In the genomic region with DNA sequence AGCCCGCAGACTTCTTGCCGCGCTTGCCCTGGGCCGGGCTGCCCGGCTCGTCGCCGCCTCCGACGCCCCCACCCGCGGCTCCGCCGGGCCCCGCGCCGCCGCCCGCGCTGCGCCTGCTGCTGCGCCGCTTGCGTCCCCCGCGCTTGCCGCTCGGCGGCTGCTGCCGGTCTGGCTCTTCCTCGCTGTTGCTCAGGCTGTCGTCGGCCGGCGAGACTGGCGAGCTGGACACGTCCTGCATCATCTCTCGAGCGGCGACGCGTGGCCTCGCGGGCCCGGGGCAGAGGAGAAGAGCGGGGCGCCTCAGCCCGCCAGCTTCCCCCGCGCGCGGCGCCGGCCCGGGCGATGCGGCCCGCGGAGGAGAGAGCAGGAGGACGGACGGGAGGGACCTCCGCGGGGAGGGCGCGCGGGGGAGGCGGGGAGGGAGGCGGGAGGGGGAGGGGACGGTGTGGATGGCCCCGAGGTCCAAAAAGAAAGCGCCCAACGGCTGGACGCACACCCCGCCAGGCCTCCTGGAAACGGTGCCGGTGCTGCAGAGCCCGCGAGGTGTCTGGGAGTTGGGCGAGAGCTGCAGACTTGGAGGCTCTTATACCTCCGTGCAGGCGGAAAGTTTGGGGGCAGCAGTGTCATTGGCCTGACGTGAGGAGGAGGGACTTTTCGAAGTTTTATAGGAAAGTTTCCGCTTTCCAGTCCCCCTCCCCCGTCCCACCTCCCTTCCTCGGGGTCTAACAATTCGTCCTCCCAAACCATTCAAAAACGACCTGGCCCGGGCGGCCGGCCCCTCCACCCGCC, we compare ENCODE assay signal across 9 cellular contexts. TPM values are rescaled to one million over a fixed set of nuclear protein-coding genes. Genes with fewer than 3 reads are reported as not detected.
A peak's percentile ranks its signal among the peaks of the same experiment; 100 is the strongest.
DNase-seq lines count a peak whose midpoint lies in the region; ATAC-seq and TF ChIP-seq lines count a peak whose summit lies in the region.
"Had no signal": no experiment of that assay in that cellular context is flagged by ENCODE, and none has a peak within 500 bp of the region (broad histone marks: within the 10 kb centered on the region; RNA-seq: fewer than 3 reads in every experiment).

A gene (minus strand): TSS at position 556 of the 789 bp plus-strand sequence. CDS start 315 bp downstream, at position 241.

- TF ChIP-seq CTCF in fibroblast of the aortic adventitia (IDR thresholded peaks at IDR 0.05; ENCODE audit: insufficient read depth, low read length): no peak
- TF ChIP-seq CTCF in ovary (IDR thresholded peaks at IDR 0.05): no peak

- no peak for TF ChIP-seq POLR2A in ovary (IDR thresholded peaks at IDR 0.05)

- intact Hi-C loops in ovary (cut with DNase I): no loop called here

- DNase-seq in EH (ENCODE audit: low read depth): peak; percentile 97
- peak; percentile 75 for DNase-seq in T1000 (lab: John Stamatoyannopoulos, UW)
- DNase-seq in fibroblast of the aortic adventitia (ENCODE audit: low read depth): peak; percentile 85
- peak; percentile 46 to 68 (median 53) for DNase-seq in ovary
- no peak for DNase-seq in activated effector memory CD4-positive, alpha-beta T cell treated with Interleukin-2 at 50 U/mL for 16 hours
- DNase-seq in OCI-M1 (lab: John Stamatoyannopoulos, UW): no peak

- no peaks in the 10 kb centered on the region for H3K36me3 ChIP-seq in ovary

- no peak for TF ChIP-seq EP300 in ovary (IDR thresholded peaks at IDR 0.05)

- H3K9me3 ChIP-seq in ovary: no peaks in the 10 kb centered on the region

- peaks cover 2% of the 10 kb centered on the region for H3K4me1 ChIP-seq in ovary (ENCODE audit: insufficient read depth)

- 0 to 1% (median 0%) methylated on average over 59 to 92 of the region's 92 CpGs for WGBS in ovary, 3 donors

- ATAC-seq in HG02642 (IDR thresholded peaks at IDR 0.05; ENCODE audit: poor library complexity, unreplicated experiment): peak; percentile 41
- no peak for ATAC-seq in HG03039 (IDR thresholded peaks at IDR 0.05; ENCODE audit: unreplicated experiment)
- ATAC-seq: Panc1 had no signal

- H3K4me3 ChIP-seq in fibroblast of the aortic adventitia (ENCODE audit: low read depth, low read length) (peak within 1 kb of the TSS; percentile 99), ovary (peak within 1 kb of the TSS; percentile 69)

- H3K27me3 ChIP-seq in ovary: no peaks in the 10 kb centered on the region

- no peak within 1 kb of the TSS for H3K27ac ChIP-seq in ovary

RNA-seq across cellular contexts. Expression of the gene that starts here (rescaled TPM):
- 28.7 and 33.2 TPM in 2 replicates for total RNA-seq in fibroblast of the aortic adventitia (ENCODE audit: low replicate concordance)
- total RNA-seq in ovary: 1 to 10 TPM; 2.7 to 8.6 (median 5.0) TPM
- 1 to 10 TPM; 4.3 to 6.9 TPM for polyA plus RNA-seq in ovary

Comparison
In these comparisons a context has a peak if more than half of its experiments do, and no peak if none do; other contexts are left out.
1. DNase-seq: peak in EH (single experiment), T1000 (single experiment), fibroblast of the aortic adventitia (single experiment) and ovary (5 of 5); none in activated effector memory CD4-positive, alpha-beta T cell treated with Interleukin-2 at 50 U/mL for 16 hours (single experiment) and OCI-M1 (single experiment).